1 cellular context compared by ENCODE assay signal in the genomic region with DNA sequence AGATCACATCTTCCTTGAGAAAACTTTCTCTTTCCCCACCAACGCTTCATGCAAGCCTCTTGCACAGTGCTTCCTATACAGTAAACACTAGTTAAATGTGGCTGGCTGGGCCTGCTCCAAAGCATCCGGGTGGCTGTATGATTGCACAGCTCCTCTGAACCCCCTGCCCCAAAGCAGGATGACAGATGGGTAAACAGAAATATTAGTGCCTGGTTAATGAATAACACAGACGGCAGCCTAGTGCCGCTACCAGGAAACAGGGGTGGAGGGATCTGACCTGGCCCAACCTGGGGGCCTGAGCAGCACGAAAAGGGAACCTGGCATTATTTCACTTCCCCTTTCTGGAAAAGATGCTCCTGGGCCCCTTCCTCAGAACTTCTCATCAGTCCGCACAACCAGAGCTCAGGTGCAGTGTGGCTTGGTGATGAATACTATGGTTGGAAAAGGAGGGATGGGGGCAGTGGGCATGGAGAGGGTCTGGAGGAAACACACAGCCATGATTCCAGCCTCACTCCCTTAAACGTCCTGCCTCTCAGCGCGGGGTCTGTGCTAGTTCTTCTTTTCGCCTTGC.
TF ChIP-seq lines count a peak whose summit lies in the region.

No MANE protein-coding gene starts in this region.

TF ChIP-seq in HepG2, 621 proteins besides CTCF, POLR2A, EP300 and RAD21 (continued from another document):
- TF ChIP-seq, protein P1, sequence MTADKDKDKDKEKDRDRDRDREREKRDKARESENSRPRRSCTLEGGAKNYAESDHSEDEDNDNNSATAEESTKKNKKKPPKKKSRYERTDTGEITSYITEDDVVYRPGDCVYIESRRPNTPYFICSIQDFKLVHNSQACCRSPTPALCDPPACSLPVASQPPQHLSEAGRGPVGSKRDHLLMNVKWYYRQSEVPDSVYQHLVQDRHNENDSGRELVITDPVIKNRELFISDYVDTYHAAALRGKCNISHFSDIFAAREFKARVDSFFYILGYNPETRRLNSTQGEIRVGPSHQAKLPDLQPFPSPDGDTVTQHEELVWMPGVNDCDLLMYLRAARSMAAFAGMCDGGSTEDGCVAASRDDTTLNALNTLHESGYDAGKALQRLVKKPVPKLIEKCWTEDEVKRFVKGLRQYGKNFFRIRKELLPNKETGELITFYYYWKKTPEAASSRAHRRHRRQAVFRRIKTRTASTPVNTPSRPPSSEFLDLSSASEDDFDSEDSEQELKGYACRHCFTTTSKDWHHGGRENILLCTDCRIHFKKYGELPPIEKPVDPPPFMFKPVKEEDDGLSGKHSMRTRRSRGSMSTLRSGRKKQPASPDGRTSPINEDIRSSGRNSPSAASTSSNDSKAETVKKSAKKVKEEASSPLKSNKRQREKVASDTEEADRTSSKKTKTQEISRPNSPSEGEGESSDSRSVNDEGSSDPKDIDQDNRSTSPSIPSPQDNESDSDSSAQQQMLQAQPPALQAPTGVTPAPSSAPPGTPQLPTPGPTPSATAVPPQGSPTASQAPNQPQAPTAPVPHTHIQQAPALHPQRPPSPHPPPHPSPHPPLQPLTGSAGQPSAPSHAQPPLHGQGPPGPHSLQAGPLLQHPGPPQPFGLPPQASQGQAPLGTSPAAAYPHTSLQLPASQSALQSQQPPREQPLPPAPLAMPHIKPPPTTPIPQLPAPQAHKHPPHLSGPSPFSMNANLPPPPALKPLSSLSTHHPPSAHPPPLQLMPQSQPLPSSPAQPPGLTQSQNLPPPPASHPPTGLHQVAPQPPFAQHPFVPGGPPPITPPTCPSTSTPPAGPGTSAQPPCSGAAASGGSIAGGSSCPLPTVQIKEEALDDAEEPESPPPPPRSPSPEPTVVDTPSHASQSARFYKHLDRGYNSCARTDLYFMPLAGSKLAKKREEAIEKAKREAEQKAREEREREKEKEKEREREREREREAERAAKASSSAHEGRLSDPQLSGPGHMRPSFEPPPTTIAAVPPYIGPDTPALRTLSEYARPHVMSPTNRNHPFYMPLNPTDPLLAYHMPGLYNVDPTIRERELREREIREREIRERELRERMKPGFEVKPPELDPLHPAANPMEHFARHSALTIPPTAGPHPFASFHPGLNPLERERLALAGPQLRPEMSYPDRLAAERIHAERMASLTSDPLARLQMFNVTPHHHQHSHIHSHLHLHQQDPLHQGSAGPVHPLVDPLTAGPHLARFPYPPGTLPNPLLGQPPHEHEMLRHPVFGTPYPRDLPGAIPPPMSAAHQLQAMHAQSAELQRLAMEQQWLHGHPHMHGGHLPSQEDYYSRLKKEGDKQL (CRISPR knock-in tag; IDR thresholded peaks at IDR 0.05; ENCODE audit: low read depth) = peak; percentile 56; the same call in 1 of the 2 replicates
- TF ChIP-seq, protein P2, sequence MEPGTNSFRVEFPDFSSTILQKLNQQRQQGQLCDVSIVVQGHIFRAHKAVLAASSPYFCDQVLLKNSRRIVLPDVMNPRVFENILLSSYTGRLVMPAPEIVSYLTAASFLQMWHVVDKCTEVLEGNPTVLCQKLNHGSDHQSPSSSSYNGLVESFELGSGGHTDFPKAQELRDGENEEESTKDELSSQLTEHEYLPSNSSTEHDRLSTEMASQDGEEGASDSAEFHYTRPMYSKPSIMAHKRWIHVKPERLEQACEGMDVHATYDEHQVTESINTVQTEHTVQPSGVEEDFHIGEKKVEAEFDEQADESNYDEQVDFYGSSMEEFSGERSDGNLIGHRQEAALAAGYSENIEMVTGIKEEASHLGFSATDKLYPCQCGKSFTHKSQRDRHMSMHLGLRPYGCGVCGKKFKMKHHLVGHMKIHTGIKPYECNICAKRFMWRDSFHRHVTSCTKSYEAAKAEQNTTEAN (CRISPR knock-in tag; conservative IDR thresholded peaks at IDR 0.05) = no peak
- 0 out of 2 replicates have a peak, but pooled peaks have one; percentile 32 for TF ChIP-seq MAZ (IDR thresholded peaks at IDR 0.05; ENCODE audit: borderline replicate concordance, low read depth, low read length)
- TF ChIP-seq MAZ (CRISPR knock-in tag; IDR thresholded peaks at IDR 0.05; ENCODE audit: low read depth) = 0 out of 2 replicates have a peak, but pooled peaks have one; percentile 5
- TF ChIP-seq ZNF292 (CRISPR knock-in tag; IDR thresholded peaks at IDR 0.05; ENCODE audit: borderline replicate concordance, low read depth) = peak; percentile 83; the same call in 1 of the 2 replicates
- 0 out of 2 replicates have a peak, but pooled peaks have one; percentile 31 for TF ChIP-seq SIX4 (CRISPR knock-in tag; IDR thresholded peaks at IDR 0.05)
- no peak for TF ChIP-seq SMYD3 (CRISPR knock-in tag; IDR thresholded peaks at IDR 0.05)
- peak; percentile 12; the same call in 1 of the 2 replicates for TF ChIP-seq ZNF652 (CRISPR knock-in tag; IDR thresholded peaks at IDR 0.05; ENCODE audit: borderline replicate concordance, low read depth)
- TF ChIP-seq, protein P3, sequence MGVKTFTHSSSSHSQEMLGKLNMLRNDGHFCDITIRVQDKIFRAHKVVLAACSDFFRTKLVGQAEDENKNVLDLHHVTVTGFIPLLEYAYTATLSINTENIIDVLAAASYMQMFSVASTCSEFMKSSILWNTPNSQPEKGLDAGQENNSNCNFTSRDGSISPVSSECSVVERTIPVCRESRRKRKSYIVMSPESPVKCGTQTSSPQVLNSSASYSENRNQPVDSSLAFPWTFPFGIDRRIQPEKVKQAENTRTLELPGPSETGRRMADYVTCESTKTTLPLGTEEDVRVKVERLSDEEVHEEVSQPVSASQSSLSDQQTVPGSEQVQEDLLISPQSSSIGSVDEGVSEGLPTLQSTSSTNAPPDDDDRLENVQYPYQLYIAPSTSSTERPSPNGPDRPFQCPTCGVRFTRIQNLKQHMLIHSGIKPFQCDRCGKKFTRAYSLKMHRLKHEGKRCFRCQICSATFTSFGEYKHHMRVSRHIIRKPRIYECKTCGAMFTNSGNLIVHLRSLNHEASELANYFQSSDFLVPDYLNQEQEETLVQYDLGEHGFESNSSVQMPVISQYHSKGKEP (CRISPR knock-in tag; IDR thresholded peaks at IDR 0.05) = no peak
- TF ChIP-seq ZFYVE20 (CRISPR knock-in tag; IDR thresholded peaks at IDR 0.05; ENCODE audit: borderline replicate concordance, low read depth) = no peak
- TF ChIP-seq, protein P4, sequence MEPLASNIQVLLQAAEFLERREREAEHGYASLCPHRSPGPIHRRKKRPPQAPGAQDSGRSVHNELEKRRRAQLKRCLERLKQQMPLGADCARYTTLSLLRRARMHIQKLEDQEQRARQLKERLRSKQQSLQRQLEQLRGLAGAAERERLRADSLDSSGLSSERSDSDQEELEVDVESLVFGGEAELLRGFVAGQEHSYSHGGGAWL (CRISPR knock-in tag; IDR thresholded peaks at IDR 0.05) = no peak
- TF ChIP-seq SOX5 (CRISPR knock-in tag; IDR thresholded peaks at IDR 0.05; ENCODE audit: borderline replicate concordance) = peak; percentile 76; the same call in 1 of the 2 replicates
- 0 out of 2 replicates have a peak, but pooled peaks have one; percentile 29 for TF ChIP-seq ZNF644 (CRISPR knock-in tag; IDR thresholded peaks at IDR 0.05; ENCODE audit: low read depth)
- no peak for TF ChIP-seq HNRNPLL (IDR thresholded peaks at IDR 0.05; ENCODE audit: low read depth, low read length, poor library complexity, severe bottlenecking)
- no peak for TF ChIP-seq MTF2 (CRISPR knock-in tag; IDR thresholded peaks at IDR 0.05; ENCODE audit: borderline replicate concordance)
- TF ChIP-seq CREBL2 (CRISPR knock-in tag; IDR thresholded peaks at IDR 0.05; ENCODE audit: borderline replicate concordance) = no peak
- 0 out of 2 replicates have a peak, but pooled peaks have one; percentile 40 for TF ChIP-seq MYC (CRISPR knock-in tag; IDR thresholded peaks at IDR 0.05; ENCODE audit: borderline replicate concordance)
- 0 out of 2 replicates have a peak, but pooled peaks have one; percentile 34 for TF ChIP-seq ZBTB4 (CRISPR knock-in tag; IDR thresholded peaks at IDR 0.05; ENCODE audit: borderline replicate concordance)
- no peak for TF ChIP-seq ZFP37 (CRISPR knock-in tag; IDR thresholded peaks at IDR 0.05; ENCODE audit: borderline replicate concordance)
- TF ChIP-seq GMEB1 (CRISPR knock-in tag; IDR thresholded peaks at IDR 0.05; ENCODE audit: borderline replicate concordance) = no peak
- TF ChIP-seq ZNF781 (CRISPR knock-in tag; IDR thresholded peaks at IDR 0.05; ENCODE audit: borderline replicate concordance, not compliant biosample characterization) = peak; percentile 31
- TF ChIP-seq BRD4 (CRISPR knock-in tag; IDR thresholded peaks at IDR 0.05) = no peak; the same call in 1 of the 2 replicates
- no peak for TF ChIP-seq ZFP1 (CRISPR knock-in tag; IDR thresholded peaks at IDR 0.05)
- peak; percentile 90; the same call in 1 of the 2 replicates for TF ChIP-seq ETV5 (CRISPR knock-in tag; IDR thresholded peaks at IDR 0.05; ENCODE audit: borderline replicate concordance)
- TF ChIP-seq RNF2 (conservative IDR thresholded peaks at IDR 0.05; ENCODE audit: low read depth) = no peak
- TF ChIP-seq GTF3A (CRISPR knock-in tag; conservative IDR thresholded peaks at IDR 0.05) = no peak
- no peak for TF ChIP-seq ZNF274 (CRISPR knock-in tag; IDR thresholded peaks at IDR 0.05)
- no peak for TF ChIP-seq ZBTB42 (CRISPR knock-in tag; IDR thresholded peaks at IDR 0.05)
- TF ChIP-seq AGO1 (IDR thresholded peaks at IDR 0.05; ENCODE audit: low read depth, low read length, poor library complexity, severe bottlenecking) = no peak
- TF ChIP-seq ZSCAN9 (CRISPR knock-in tag; IDR thresholded peaks at IDR 0.05; ENCODE audit: borderline replicate concordance) = peak; percentile 53; the same call in 1 of the 2 replicates
- TF ChIP-seq ZNF839 (CRISPR knock-in tag; IDR thresholded peaks at IDR 0.05; ENCODE audit: borderline replicate concordance) = no peak
- TF ChIP-seq CBFB (CRISPR knock-in tag; IDR thresholded peaks at IDR 0.05) = no peak
- no peak for TF ChIP-seq ZNF260 (CRISPR knock-in tag; IDR thresholded peaks at IDR 0.05; ENCODE audit: borderline replicate concordance, low read depth)
- TF ChIP-seq ETS1 (CRISPR knock-in tag; IDR thresholded peaks at IDR 0.05) = no peak
TF ChIP-seq in HepG2: peak in this region for 169.
